In genomic region chr9:71608825-71609452, GRCh38 we compare ENCODE assay signal across 1 cellular context.
TF ChIP-seq lines count a peak whose summit lies in the region.

No MANE protein-coding gene starts in this region.

TF ChIP-seq in HepG2, 621 proteins besides CTCF, POLR2A, EP300 and RAD21 (continued from another document):
- TF ChIP-seq NONO (IDR thresholded peaks at IDR 0.05), result no peak
- no peak for TF ChIP-seq NONO (CRISPR knock-in tag; conservative IDR thresholded peaks at IDR 0.05)
- no peak for TF ChIP-seq ZNF407 (CRISPR knock-in tag; IDR thresholded peaks at IDR 0.05; ENCODE audit: not compliant biosample characterization)
- TF ChIP-seq HOXA7 (CRISPR knock-in tag; IDR thresholded peaks at IDR 0.05), result no peak
- no peak for TF ChIP-seq SOX6 (IDR thresholded peaks at IDR 0.05)
- peak; percentile 26; the same call in 1 of the 2 replicates for TF ChIP-seq SOX6 (CRISPR knock-in tag; IDR thresholded peaks at IDR 0.05)
- TF ChIP-seq ZNF503 (CRISPR knock-in tag; IDR thresholded peaks at IDR 0.05), result no peak
- TF ChIP-seq ZBTB26 (CRISPR knock-in tag; IDR thresholded peaks at IDR 0.05; ENCODE audit: borderline replicate concordance), result peak; percentile 89
- no peak for TF ChIP-seq SALL2 (CRISPR knock-in tag; IDR thresholded peaks at IDR 0.05)
- TF ChIP-seq SOX5 (CRISPR knock-in tag; IDR thresholded peaks at IDR 0.05; ENCODE audit: borderline replicate concordance), result peak; percentile 26; the same call in 1 of the 2 replicates
- peak; percentile 52; the same call in 1 of the 2 replicates for TF ChIP-seq ZNF362 (CRISPR knock-in tag; IDR thresholded peaks at IDR 0.05; ENCODE audit: borderline replicate concordance)
- TF ChIP-seq TEAD3 (CRISPR knock-in tag; optimal IDR thresholded peaks at IDR 0.05; ENCODE audit: borderline replicate concordance), result peak; percentile 57
- TF ChIP-seq PITX1 (CRISPR knock-in tag; IDR thresholded peaks at IDR 0.05), result no peak
- no peak for TF ChIP-seq ZNF207 (IDR thresholded peaks at IDR 0.05; ENCODE audit: borderline replicate concordance)
- 0 out of 2 replicates have a peak, but pooled peaks have one; percentile 16 for TF ChIP-seq ZNF460 (CRISPR knock-in tag; IDR thresholded peaks at IDR 0.05; ENCODE audit: borderline replicate concordance)
- no peak for TF ChIP-seq ZSCAN21 (CRISPR knock-in tag; IDR thresholded peaks at IDR 0.05; ENCODE audit: borderline replicate concordance)
TF ChIP-seq in HepG2: peak in this region for 7.
